ENCODE assay signal across 1 cellular context in genomic region chr5:72816297-72817075, GRCh38.
TF ChIP-seq lines count a peak whose summit lies in the region.

Gene TNPO1, plus strand, starts transcription at chr5:72816661. Its CDS starts 77 bp downstream, at chr5:72816738.

TF ChIP-seq in HepG2, 621 proteins besides CTCF, POLR2A, EP300 and RAD21 (continued from another document and continues in another):
- TF ChIP-seq, protein P1, sequence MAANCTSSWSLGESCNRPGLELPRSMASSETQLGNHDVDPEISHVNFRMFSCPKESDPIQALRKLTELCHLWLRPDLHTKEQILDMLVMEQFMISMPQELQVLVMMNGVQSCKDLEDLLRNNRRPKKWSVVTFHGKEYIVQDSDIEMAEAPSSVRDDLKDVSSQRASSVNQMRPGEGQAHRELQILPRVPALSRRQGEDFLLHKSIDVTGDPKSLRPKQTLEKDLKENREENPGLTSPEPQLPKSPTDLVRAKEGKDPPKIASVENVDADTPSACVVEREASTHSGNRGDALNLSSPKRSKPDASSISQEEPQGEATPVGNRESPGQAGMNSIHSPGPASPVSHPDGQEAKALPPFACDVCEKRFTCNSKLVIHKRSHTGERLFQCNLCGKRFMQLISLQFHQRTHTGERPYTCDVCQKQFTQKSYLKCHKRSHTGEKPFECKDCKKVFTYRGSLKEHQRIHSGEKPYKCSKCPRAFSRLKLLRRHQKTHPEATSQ (CRISPR knock-in tag; IDR thresholded peaks at IDR 0.05; ENCODE audit: borderline replicate concordance), result no peak
- TF ChIP-seq MAFK (conservative IDR thresholded peaks at IDR 0.05 in 1 of 2, IDR thresholded peaks at IDR 0.05 in 1 of 2; ENCODE audit: low read length in 2 of 2) (no peak), ZNF496 (CRISPR knock-in tag; IDR thresholded peaks at IDR 0.05; ENCODE audit: insufficient replicate concordance) (no peak), CENPX (CRISPR knock-in tag; IDR thresholded peaks at IDR 0.05) (no peak), ZFP41 (CRISPR knock-in tag; IDR thresholded peaks at IDR 0.05; ENCODE audit: borderline replicate concordance) (no peak), FOSL1 (CRISPR knock-in tag; IDR thresholded peaks at IDR 0.05; ENCODE audit: borderline replicate concordance) (peak; percentile 5; the same call in 1 of the 2 replicates), UBTF (CRISPR knock-in tag; IDR thresholded peaks at IDR 0.05) (peak; percentile 100), NCOA5 (CRISPR knock-in tag; IDR thresholded peaks at IDR 0.05) (no peak), TCF7 (IDR thresholded peaks at IDR 0.05; ENCODE audit: low read depth) (no peak), SMAD1 (CRISPR knock-in tag; IDR thresholded peaks at IDR 0.05; ENCODE audit: borderline replicate concordance, low read depth) (peak; percentile 32; the same call in 1 of the 2 replicates), JUNB (CRISPR knock-in tag; IDR thresholded peaks at IDR 0.05; ENCODE audit: borderline replicate concordance) (no peak), SALL1 (CRISPR knock-in tag; IDR thresholded peaks at IDR 0.05) (peak; percentile 55), ZNF891 (CRISPR knock-in tag; IDR thresholded peaks at IDR 0.05) (peak; percentile 77), ADNP (CRISPR knock-in tag; IDR thresholded peaks at IDR 0.05) (no peak), CENPBD1 (CRISPR knock-in tag; IDR thresholded peaks at IDR 0.05; ENCODE audit: borderline replicate concordance, low read depth) (no peak), XRCC5 (optimal IDR thresholded peaks at IDR 0.05; ENCODE audit: low read length) (peak; percentile 62), POLR2G (IDR thresholded peaks at IDR 0.05; ENCODE audit: low read depth, low read length) (peak; percentile 89), CREBL2 (CRISPR knock-in tag; IDR thresholded peaks at IDR 0.05; ENCODE audit: borderline replicate concordance) (no peak), MXD4 (CRISPR knock-in tag; IDR thresholded peaks at IDR 0.05) (no peak), ZFP37 (CRISPR knock-in tag; IDR thresholded peaks at IDR 0.05; ENCODE audit: borderline replicate concordance) (no peak), MXI1 (IDR thresholded peaks at IDR 0.05; ENCODE audit: borderline replicate concordance, low read depth, low read length) (peak; percentile 90; the same call in 1 of the 3 replicates), PAWR (CRISPR knock-in tag; IDR thresholded peaks at IDR 0.05; ENCODE audit: borderline replicate concordance) (no peak), GFI1 (CRISPR knock-in tag; IDR thresholded peaks at IDR 0.05; ENCODE audit: borderline replicate concordance) (no peak; the same call in 1 of the 2 replicates), PAXIP1 (CRISPR knock-in tag; conservative IDR thresholded peaks at IDR 0.05) (peak; percentile 33; the same call in 1 of the 2 replicates), ZNF749 (CRISPR knock-in tag; IDR thresholded peaks at IDR 0.05; ENCODE audit: borderline replicate concordance) (peak; percentile 84; the same call in 1 of the 2 replicates), KMT2A (CRISPR knock-in tag; IDR thresholded peaks at IDR 0.05) (peak; percentile 79; the same call in 1 of the 2 replicates), ZNF256 (CRISPR knock-in tag; conservative IDR thresholded peaks at IDR 0.05) (peak; percentile 53; the same call in 1 of the 2 replicates), ELK4 (CRISPR knock-in tag; IDR thresholded peaks at IDR 0.05; ENCODE audit: borderline replicate concordance) (0 out of 2 replicates have a peak, but pooled peaks have one; percentile 9), TEF (CRISPR knock-in tag; IDR thresholded peaks at IDR 0.05) (0 out of 2 replicates have a peak, but pooled peaks have one; percentile 29), TGIF2 (CRISPR knock-in tag; IDR thresholded peaks at IDR 0.05) (peak; percentile 42; the same call in 1 of the 2 replicates)
- TF ChIP-seq, protein P2, sequence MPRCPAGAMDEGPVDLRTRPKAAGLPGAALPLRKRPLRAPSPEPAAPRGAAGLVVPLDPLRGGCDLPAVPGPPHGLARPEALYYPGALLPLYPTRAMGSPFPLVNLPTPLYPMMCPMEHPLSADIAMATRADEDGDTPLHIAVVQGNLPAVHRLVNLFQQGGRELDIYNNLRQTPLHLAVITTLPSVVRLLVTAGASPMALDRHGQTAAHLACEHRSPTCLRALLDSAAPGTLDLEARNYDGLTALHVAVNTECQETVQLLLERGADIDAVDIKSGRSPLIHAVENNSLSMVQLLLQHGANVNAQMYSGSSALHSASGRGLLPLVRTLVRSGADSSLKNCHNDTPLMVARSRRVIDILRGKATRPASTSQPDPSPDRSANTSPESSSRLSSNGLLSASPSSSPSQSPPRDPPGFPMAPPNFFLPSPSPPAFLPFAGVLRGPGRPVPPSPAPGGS (CRISPR knock-in tag; IDR thresholded peaks at IDR 0.05), result no peak; the same call in 1 of the 2 replicates
- TF ChIP-seq, protein P3, sequence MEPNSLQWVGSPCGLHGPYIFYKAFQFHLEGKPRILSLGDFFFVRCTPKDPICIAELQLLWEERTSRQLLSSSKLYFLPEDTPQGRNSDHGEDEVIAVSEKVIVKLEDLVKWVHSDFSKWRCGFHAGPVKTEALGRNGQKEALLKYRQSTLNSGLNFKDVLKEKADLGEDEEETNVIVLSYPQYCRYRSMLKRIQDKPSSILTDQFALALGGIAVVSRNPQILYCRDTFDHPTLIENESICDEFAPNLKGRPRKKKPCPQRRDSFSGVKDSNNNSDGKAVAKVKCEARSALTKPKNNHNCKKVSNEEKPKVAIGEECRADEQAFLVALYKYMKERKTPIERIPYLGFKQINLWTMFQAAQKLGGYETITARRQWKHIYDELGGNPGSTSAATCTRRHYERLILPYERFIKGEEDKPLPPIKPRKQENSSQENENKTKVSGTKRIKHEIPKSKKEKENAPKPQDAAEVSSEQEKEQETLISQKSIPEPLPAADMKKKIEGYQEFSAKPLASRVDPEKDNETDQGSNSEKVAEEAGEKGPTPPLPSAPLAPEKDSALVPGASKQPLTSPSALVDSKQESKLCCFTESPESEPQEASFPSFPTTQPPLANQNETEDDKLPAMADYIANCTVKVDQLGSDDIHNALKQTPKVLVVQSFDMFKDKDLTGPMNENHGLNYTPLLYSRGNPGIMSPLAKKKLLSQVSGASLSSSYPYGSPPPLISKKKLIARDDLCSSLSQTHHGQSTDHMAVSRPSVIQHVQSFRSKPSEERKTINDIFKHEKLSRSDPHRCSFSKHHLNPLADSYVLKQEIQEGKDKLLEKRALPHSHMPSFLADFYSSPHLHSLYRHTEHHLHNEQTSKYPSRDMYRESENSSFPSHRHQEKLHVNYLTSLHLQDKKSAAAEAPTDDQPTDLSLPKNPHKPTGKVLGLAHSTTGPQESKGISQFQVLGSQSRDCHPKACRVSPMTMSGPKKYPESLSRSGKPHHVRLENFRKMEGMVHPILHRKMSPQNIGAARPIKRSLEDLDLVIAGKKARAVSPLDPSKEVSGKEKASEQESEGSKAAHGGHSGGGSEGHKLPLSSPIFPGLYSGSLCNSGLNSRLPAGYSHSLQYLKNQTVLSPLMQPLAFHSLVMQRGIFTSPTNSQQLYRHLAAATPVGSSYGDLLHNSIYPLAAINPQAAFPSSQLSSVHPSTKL (CRISPR knock-in tag; IDR thresholded peaks at IDR 0.05), result peak; percentile 41; the same call in 1 of the 2 replicates
- TF ChIP-seq, protein P4, sequence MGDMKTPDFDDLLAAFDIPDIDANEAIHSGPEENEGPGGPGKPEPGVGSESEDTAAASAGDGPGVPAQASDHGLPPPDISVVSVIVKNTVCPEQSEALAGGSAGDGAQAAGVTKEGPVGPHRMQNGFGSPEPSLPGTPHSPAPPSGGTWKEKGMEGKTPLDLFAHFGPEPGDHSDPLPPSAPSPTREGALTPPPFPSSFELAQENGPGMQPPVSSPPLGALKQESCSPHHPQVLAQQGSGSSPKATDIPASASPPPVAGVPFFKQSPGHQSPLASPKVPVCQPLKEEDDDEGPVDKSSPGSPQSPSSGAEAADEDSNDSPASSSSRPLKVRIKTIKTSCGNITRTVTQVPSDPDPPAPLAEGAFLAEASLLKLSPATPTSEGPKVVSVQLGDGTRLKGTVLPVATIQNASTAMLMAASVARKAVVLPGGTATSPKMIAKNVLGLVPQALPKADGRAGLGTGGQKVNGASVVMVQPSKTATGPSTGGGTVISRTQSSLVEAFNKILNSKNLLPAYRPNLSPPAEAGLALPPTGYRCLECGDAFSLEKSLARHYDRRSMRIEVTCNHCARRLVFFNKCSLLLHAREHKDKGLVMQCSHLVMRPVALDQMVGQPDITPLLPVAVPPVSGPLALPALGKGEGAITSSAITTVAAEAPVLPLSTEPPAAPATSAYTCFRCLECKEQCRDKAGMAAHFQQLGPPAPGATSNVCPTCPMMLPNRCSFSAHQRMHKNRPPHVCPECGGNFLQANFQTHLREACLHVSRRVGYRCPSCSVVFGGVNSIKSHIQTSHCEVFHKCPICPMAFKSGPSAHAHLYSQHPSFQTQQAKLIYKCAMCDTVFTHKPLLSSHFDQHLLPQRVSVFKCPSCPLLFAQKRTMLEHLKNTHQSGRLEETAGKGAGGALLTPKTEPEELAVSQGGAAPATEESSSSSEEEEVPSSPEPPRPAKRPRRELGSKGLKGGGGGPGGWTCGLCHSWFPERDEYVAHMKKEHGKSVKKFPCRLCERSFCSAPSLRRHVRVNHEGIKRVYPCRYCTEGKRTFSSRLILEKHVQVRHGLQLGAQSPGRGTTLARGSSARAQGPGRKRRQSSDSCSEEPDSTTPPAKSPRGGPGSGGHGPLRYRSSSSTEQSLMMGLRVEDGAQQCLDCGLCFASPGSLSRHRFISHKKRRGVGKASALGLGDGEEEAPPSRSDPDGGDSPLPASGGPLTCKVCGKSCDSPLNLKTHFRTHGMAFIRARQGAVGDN (CRISPR knock-in tag; IDR thresholded peaks at IDR 0.05), result peak; percentile 93
- TF ChIP-seq, protein P5, sequence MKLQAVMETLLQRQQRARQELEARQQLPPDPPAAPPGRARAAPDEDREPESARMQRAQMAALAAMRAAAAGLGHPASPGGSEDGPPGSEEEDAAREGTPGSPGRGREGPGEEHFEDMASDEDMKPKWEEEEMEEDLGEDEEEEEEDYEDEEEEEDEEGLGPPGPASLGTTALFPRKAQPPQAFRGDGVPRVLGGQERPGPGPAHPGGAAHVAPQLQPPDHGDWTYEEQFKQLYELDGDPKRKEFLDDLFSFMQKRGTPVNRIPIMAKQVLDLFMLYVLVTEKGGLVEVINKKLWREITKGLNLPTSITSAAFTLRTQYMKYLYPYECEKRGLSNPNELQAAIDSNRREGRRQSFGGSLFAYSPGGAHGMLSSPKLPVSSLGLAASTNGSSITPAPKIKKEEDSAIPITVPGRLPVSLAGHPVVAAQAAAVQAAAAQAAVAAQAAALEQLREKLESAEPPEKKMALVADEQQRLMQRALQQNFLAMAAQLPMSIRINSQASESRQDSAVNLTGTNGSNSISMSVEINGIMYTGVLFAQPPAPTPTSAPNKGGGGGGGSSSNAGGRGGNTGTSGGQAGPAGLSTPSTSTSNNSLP (IDR thresholded peaks at IDR 0.05; ENCODE audit: low read depth, low read length), result no peak
